Comparison of ENCODE assay signal across 15 cellular contexts in the genomic region with DNA sequence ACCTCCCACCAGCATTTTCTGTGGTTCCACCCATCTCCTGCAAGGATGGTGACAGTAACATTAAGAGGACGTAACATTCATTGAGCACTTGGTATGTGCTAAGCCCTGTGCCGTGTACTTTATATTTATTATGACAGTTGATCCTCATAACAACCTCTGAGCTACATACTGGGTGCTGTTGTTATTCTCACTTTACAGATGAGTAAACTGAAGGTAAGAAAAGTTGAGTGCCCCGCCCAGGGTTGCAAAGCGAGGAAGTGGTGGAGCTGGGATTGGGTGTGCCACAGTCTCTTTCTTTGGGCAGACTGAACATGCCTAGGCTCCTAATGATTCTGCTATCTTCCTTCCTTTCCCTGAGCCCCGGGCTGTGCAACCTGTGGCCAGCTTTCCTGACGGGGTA.
DNase-seq lines count a peak whose midpoint lies in the region; ATAC-seq and TF ChIP-seq lines count a peak whose summit lies in the region.
"Had no signal": no experiment of that assay in that cellular context is flagged by ENCODE, and none has a peak within 500 bp of the region (broad histone marks: within the 10 kb centered on the region; RNA-seq: fewer than 3 reads in every experiment).

No MANE protein-coding gene starts in this region.

- peaks cover 57% of the 10 kb centered on the region for H3K4me1 Mint-ChIP-seq in activated CD4-positive, alpha-beta memory T cell treated with anti-CD3 and anti-CD28 coated beads, Interleukin-2, amount 10 ng/mL, durations not matched to agents 7 days and 5 days
- H3K4me1 Mint-ChIP-seq in type B pancreatic cell (ENCODE audit: unreplicated experiment) (peaks cover 36% of the 10 kb centered on the region), Caco-2 (ENCODE audit: low read depth, unreplicated experiment) (no peaks in the 10 kb centered on the region)

- peak; percentile 73 for ATAC-seq in esophagus mucosa
- ATAC-seq in GM21447 (IDR thresholded peaks at IDR 0.05; ENCODE audit: unreplicated experiment), result no peak
- ATAC-seq: stimulated activated naive B cell treated with anti-CD40 and anti-IgM and Interleukin-4, amounts not matched to agents 10 μg/mL and 1 μg/mL and 100 μg/mL, for 72 hours had no signal

- H3K27ac Mint-ChIP-seq in activated CD4-positive, alpha-beta memory T cell treated with anti-CD3 and anti-CD28 coated beads, Interleukin-2, amount 10 ng/mL, durations not matched to agents 7 days and 5 days, result peak overlapping the region; percentile 93
- peak overlapping the region; percentile 89 for H3K27ac Mint-ChIP-seq in type B pancreatic cell
- no peak overlapping the region for H3K27ac Mint-ChIP-seq in Caco-2 (ENCODE audit: unreplicated experiment)
- H3K27ac Mint-ChIP-seq: mesothelial cell of epicardium; stimulated activated naive B cell treated with anti-CD40 and anti-IgM and Interleukin-4, amounts not matched to agents 10 μg/mL and 1 μg/mL and 100 μg/mL, for 72 hours had no signal

- POLR2A ChIA-PET in activated CD4-positive, alpha-beta memory T cell treated with anti-CD3 and anti-CD28 coated beads, Interleukin-2, amount 10 ng/mL, durations not matched to agents 7 days and 5 days (lab: Charles Lee), result interaction anchor here (0.7 to 6.6 kb wide), 17 partner anchors 8 to 294 kb away, joined by 3 to 81 read pairs (median 5); a partner anchor contains a TSS
- POLR2A ChIA-PET in Caco-2 (lab: Charles Lee), result no interaction called here

- TF ChIP-seq CTCF in left ventricle myocardium inferior (IDR thresholded peaks at IDR 0.05; ENCODE audit: borderline replicate concordance), result no peak
- TF ChIP-seq CTCF in right atrium auricular region (IDR thresholded peaks at IDR 0.05), result no peak
- no peak for TF ChIP-seq CTCF in type B pancreatic cell (conservative IDR thresholded peaks at IDR 0.05)
- no peak for TF ChIP-seq CTCF in Caco-2 (IDR thresholded peaks at IDR 0.05; ENCODE audit: insufficient read depth in 1 of 2, low read depth in 1 of 2, low read length in 1 of 2, severe bottlenecking in 1 of 2, unreplicated experiment in 1 of 2)

- BruUV-seq in Caco-2 (replicated peaks; lab: Mats Ljungman, UMichigan), result no TSS peak

- H3K27me3 ChIP-seq in left ventricle myocardium inferior (ENCODE audit: low read depth) (no peaks in the 10 kb centered on the region), right atrium auricular region (no peaks in the 10 kb centered on the region), Caco-2 (replicated peaks; ENCODE audit: control insufficient read depth, insufficient read depth, low read length) (no peaks in the 10 kb centered on the region)
- H3K27me3 ChIP-seq: hepatocyte, sigmoid colon, SJSA1 had no signal

- H3K9me3 ChIP-seq in left ventricle myocardium inferior (replicated peaks), result peaks cover 6% of the 10 kb centered on the region
- no peaks in the 10 kb centered on the region for H3K9me3 ChIP-seq in right atrium auricular region
- H3K9me3 ChIP-seq in Caco-2, result peaks cover 7% of the 10 kb centered on the region

- CTCF ChIA-PET in activated CD4-positive, alpha-beta memory T cell treated with anti-CD3 and anti-CD28 coated beads, Interleukin-2, amount 10 ng/mL, durations not matched to agents 7 days and 5 days (lab: Charles Lee), result interaction anchor here (0.8 to 8.0 kb wide), 9 partner anchors 10 to 108 kb away, joined by 3 to 67 read pairs (median 9); a partner anchor contains a TSS
- CTCF ChIA-PET in Caco-2 (lab: Charles Lee), result no interaction called here

- H3K27me3 Mint-ChIP-seq in activated CD4-positive, alpha-beta memory T cell treated with anti-CD3 and anti-CD28 coated beads, Interleukin-2, amount 10 ng/mL, durations not matched to agents 7 days and 5 days, result no peaks in the 10 kb centered on the region
- no peaks in the 10 kb centered on the region for H3K27me3 Mint-ChIP-seq in type B pancreatic cell
- H3K27me3 Mint-ChIP-seq in Caco-2 (ENCODE audit: insufficient read depth, unreplicated experiment), result no peaks in the 10 kb centered on the region

- H3K36me3 ChIP-seq in left ventricle myocardium inferior (no peaks in the 10 kb centered on the region), right atrium auricular region (no peaks in the 10 kb centered on the region), Caco-2 (ENCODE audit: control insufficient read depth, insufficient read depth, low read length) (no peaks in the 10 kb centered on the region)
- H3K36me3 ChIP-seq: sigmoid colon, SJSA1 had no signal

- intact Hi-C loops in left ventricle myocardium inferior (cut with micrococcal nuclease) (no loop called here), Caco-2 (cut with micrococcal nuclease; ENCODE audit: unreplicated experiment) (no loop called here)

- DNase-seq in left ventricle myocardium inferior (no peak), right atrium auricular region (ENCODE audit: low spot score) (no peak), type B pancreatic cell (ENCODE audit: extremely low spot score, unreplicated experiment) (no peak), glomerular visceral epithelial cell (ENCODE audit: extremely low spot score) (no peak), Caco-2 (no peak)
- peak; percentile 80 for DNase-seq in activated CD4-positive, alpha-beta memory T cell treated with anti-CD3 and anti-CD28 coated beads, Interleukin-2, amount 10 ng/mL, durations not matched to agents 7 days and 5 days
- DNase-seq: dermis blood vessel endothelial cell; HCEC 1CT; sigmoid colon; stimulated activated naive B cell treated with anti-CD40 and anti-IgM and Interleukin-4, amounts not matched to agents 10 μg/mL and 1 μg/mL and 100 μg/mL, for 72 hours had no signal

- no peak overlapping the region for H3K4me3 ChIP-seq in left ventricle myocardium inferior
- no peak overlapping the region for H3K4me3 ChIP-seq in right atrium auricular region
- no peak overlapping the region for H3K4me3 ChIP-seq in Caco-2 (ENCODE audit: low read depth, low read length)
- H3K4me3 ChIP-seq: hepatocyte, sigmoid colon, SJSA1 had no signal

- peaks cover 8% of the 10 kb centered on the region for H3K9me3 Mint-ChIP-seq in activated CD4-positive, alpha-beta memory T cell treated with anti-CD3 and anti-CD28 coated beads, Interleukin-2, amount 10 ng/mL, durations not matched to agents 7 days and 5 days
- H3K9me3 Mint-ChIP-seq in type B pancreatic cell, result peaks cover 5% of the 10 kb centered on the region
- H3K9me3 Mint-ChIP-seq in Caco-2 (ENCODE audit: unreplicated experiment), result no peaks in the 10 kb centered on the region
- H3K9me3 Mint-ChIP-seq: mesothelial cell of epicardium had no signal

- H3K36me3 Mint-ChIP-seq in activated CD4-positive, alpha-beta memory T cell treated with anti-CD3 and anti-CD28 coated beads, Interleukin-2, amount 10 ng/mL, durations not matched to agents 7 days and 5 days (ENCODE audit: low read depth), result peaks cover 26% of the 10 kb centered on the region
- no peaks in the 10 kb centered on the region for H3K36me3 Mint-ChIP-seq in type B pancreatic cell
- no peaks in the 10 kb centered on the region for H3K36me3 Mint-ChIP-seq in Caco-2 (ENCODE audit: insufficient read depth, unreplicated experiment)
- H3K36me3 Mint-ChIP-seq: mesothelial cell of epicardium had no signal

- peak overlapping the region; percentile 1 for H3K4me3 Mint-ChIP-seq in activated CD4-positive, alpha-beta memory T cell treated with anti-CD3 and anti-CD28 coated beads, Interleukin-2, amount 10 ng/mL, durations not matched to agents 7 days and 5 days
- H3K4me3 Mint-ChIP-seq in type B pancreatic cell, result peak overlapping the region; percentile 7
- no peak overlapping the region for H3K4me3 Mint-ChIP-seq in Caco-2 (ENCODE audit: unreplicated experiment)
- H3K4me3 Mint-ChIP-seq: mesothelial cell of epicardium; stimulated activated naive B cell treated with anti-CD40 and anti-IgM and Interleukin-4, amounts not matched to agents 10 μg/mL and 1 μg/mL and 100 μg/mL, for 72 hours had no signal

- H3K4me1 ChIP-seq in left ventricle myocardium inferior (peaks cover 62% of the 10 kb centered on the region), right atrium auricular region (peaks cover 0 to 39% of the 10 kb centered on the region in 2 donors), Caco-2 (0 out of 2 replicates have a peak, but pooled peaks cover 5% of the 10 kb centered on the region)
- H3K4me1 ChIP-seq: sigmoid colon had no signal

- peak overlapping the region; percentile 70 for H3K27ac ChIP-seq in left ventricle myocardium inferior (replicated peaks)
- H3K27ac ChIP-seq in right atrium auricular region, result no peak overlapping the region
- H3K27ac ChIP-seq: hepatocyte, sigmoid colon, SJSA1 had no signal
